In the genomic region with DNA sequence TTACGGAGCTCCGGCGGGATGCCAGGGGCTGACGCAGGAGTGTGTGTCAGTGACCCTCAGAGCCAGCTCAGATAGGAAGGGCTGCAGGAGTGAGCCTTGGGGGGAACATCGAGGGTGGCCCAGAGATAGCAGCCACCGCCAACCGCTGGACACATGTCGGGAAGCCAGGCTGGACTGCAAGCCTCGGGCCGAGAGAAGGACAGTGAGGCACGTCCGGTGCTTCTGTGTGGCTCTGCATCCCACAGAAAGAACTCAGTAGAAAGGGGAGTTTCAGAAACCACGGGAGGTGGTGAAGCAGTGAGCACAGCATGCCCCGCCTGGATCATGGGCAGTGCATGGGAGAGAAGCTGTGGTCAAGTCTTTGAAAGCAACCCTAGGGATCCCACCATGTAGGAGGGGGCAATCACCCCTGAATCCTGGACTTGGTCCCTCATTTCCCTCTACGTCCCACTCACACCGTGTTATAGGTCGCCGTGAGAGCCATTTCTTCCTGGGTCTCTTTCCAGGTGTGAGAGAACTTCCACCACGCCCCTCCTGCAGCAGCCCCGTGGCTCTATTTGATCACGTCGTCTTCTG, we compare ENCODE assay signal across 18 cellular contexts.
DNase-seq lines count a peak whose midpoint lies in the region; ATAC-seq and TF ChIP-seq lines count a peak whose summit lies in the region.
"Had no signal": no experiment of that assay in that cellular context is flagged by ENCODE, and none has a peak within 500 bp of the region (broad histone marks: within the 10 kb centered on the region; RNA-seq: fewer than 3 reads in every experiment).

No MANE protein-coding gene starts in this region.

- peak overlapping the region; percentile 20 for H3K9ac ChIP-seq in neural cell (ENCODE audit: low read length)
- H3K9ac ChIP-seq: BLaER1 had no signal

- no peaks in the 10 kb centered on the region for H3K4me1 Mint-ChIP-seq in activated naive CD4-positive, alpha-beta T cell treated with anti-CD3 and anti-CD28 coated beads, Interleukin-2, amount 10 ng/mL, durations not matched to agents 7 days and 5 days
- H3K4me1 Mint-ChIP-seq: CD14-positive monocyte; CD4-positive, alpha-beta memory T cell had no signal

- DNase-seq in NCI-H748 (lab: John Stamatoyannopoulos, UW; ENCODE audit: unreplicated experiment) (peak; percentile 19), NCI-H748 treated with DMSO at 0.1 percent for 48 hours (lab: John Stamatoyannopoulos, UW) (no peak), RWPE2 (ENCODE audit: low spot score) (no peak), NCI-H226 (no peak), left cardiac atrium (no peak), OCI-LY7 (ENCODE audit: low spot score) (no peak)
- DNase-seq in activated naive CD4-positive, alpha-beta T cell treated with anti-CD3 and anti-CD28 coated beads, Interleukin-2, amount 10 ng/mL, durations not matched to agents 7 days and 5 days: no peak
- DNase-seq: 8988T; CD4-positive, alpha-beta memory T cell; DMS153; DMS79; GF-D8 had no signal

- no peaks in the 10 kb centered on the region for H3K4me1 ChIP-seq in RWPE2 (ENCODE audit: insufficient read depth, poor library complexity, severe bottlenecking)
- no peaks in the 10 kb centered on the region for H3K4me1 ChIP-seq in OCI-LY7 (ENCODE audit: insufficient read depth, low read length, poor library complexity, severe bottlenecking)

- no peak overlapping the region for H3K4me3 ChIP-seq in RWPE2 (ENCODE audit: severe bottlenecking)
- no peak overlapping the region for H3K4me3 ChIP-seq in neural cell (ENCODE audit: low read length)
- no peak overlapping the region for H3K4me3 ChIP-seq in OCI-LY7 (ENCODE audit: low read depth, low read length, poor library complexity, severe bottlenecking)
- H3K4me3 ChIP-seq: BLaER1, GM23338 had no signal

- no peaks in the 10 kb centered on the region for H3K27me3 Mint-ChIP-seq in activated naive CD4-positive, alpha-beta T cell treated with anti-CD3 and anti-CD28 coated beads, Interleukin-2, amount 10 ng/mL, durations not matched to agents 7 days and 5 days

- H3K9me3 ChIP-seq in RWPE2 (ENCODE audit: severe bottlenecking): no peaks in the 10 kb centered on the region
- H3K9me3 ChIP-seq in neural cell (ENCODE audit: low read length): no peaks in the 10 kb centered on the region
- no peaks in the 10 kb centered on the region for H3K9me3 ChIP-seq in OCI-LY7 (ENCODE audit: low read length)
- H3K9me3 ChIP-seq: BLaER1 had no signal

- no peaks in the 10 kb centered on the region for H3K36me3 Mint-ChIP-seq in activated naive CD4-positive, alpha-beta T cell treated with anti-CD3 and anti-CD28 coated beads, Interleukin-2, amount 10 ng/mL, durations not matched to agents 7 days and 5 days
- H3K36me3 Mint-ChIP-seq: CD14-positive monocyte; CD4-positive, alpha-beta memory T cell had no signal

- CTCF ChIA-PET in activated naive CD4-positive, alpha-beta T cell treated with anti-CD3 and anti-CD28 coated beads, Interleukin-2, amount 10 ng/mL, durations not matched to agents 7 days and 5 days (lab: Charles Lee): no interaction called here
- CTCF ChIA-PET in OCI-LY7 (lab: Charles Lee; ENCODE audit: unreplicated experiment): no interaction called here

- H3K79me2 ChIP-seq in neural cell (replicated peaks; ENCODE audit: insufficient read depth, low read length) (no peaks in the 10 kb centered on the region), OCI-LY7 (ENCODE audit: insufficient read depth, low read depth, low read length) (no peaks in the 10 kb centered on the region)

- intact Hi-C loops in left cardiac atrium (cut with DNase I) (no loop called here), OCI-LY7 (cut with micrococcal nuclease; ENCODE audit: unreplicated experiment) (no loop called here)

- ATAC-seq in RWPE2 (ENCODE audit: low read depth): peak; percentile 24; the same call in 2 of the 3 replicates
- no peak for ATAC-seq in left cardiac atrium
- ATAC-seq: HCT116, HepG2 had no signal

- no peak overlapping the region for H3K4me3 Mint-ChIP-seq in activated naive CD4-positive, alpha-beta T cell treated with anti-CD3 and anti-CD28 coated beads, Interleukin-2, amount 10 ng/mL, durations not matched to agents 7 days and 5 days
- H3K4me3 Mint-ChIP-seq: CD14-positive monocyte; CD4-positive, alpha-beta memory T cell; GM23338 had no signal

- H3K27ac Mint-ChIP-seq in activated naive CD4-positive, alpha-beta T cell treated with anti-CD3 and anti-CD28 coated beads, Interleukin-2, amount 10 ng/mL, durations not matched to agents 7 days and 5 days: no peak overlapping the region
- H3K27ac Mint-ChIP-seq: CD14-positive monocyte; CD4-positive, alpha-beta memory T cell; GM23338 had no signal

- TF ChIP-seq RAD21 in neural cell (conservative IDR thresholded peaks at IDR 0.05): no peak

- POLR2A ChIA-PET in OCI-LY7 (lab: Charles Lee): no interaction called here

- H3K27ac ChIP-seq in RWPE2 (ENCODE audit: poor library complexity, severe bottlenecking): no peak overlapping the region
- H3K27ac ChIP-seq in neural cell (ENCODE audit: low read length): peak overlapping the region; percentile 42
- no peak overlapping the region for H3K27ac ChIP-seq in OCI-LY7 (ENCODE audit: low read depth, low read length, poor library complexity, severe bottlenecking)
- H3K27ac ChIP-seq: BLaER1 had no signal

- no peak for TF ChIP-seq EP300 in neural cell (conservative IDR thresholded peaks at IDR 0.05; ENCODE audit: poor library complexity, severe bottlenecking)

- H3F3A ChIP-seq in neural cell (ENCODE audit: insufficient read depth, low read length, poor library complexity, severe bottlenecking): no peaks in the 10 kb centered on the region

- no peak for TF ChIP-seq CTCF in RWPE2 (IDR thresholded peaks at IDR 0.05; ENCODE audit: poor library complexity, severe bottlenecking)
- no peak for TF ChIP-seq CTCF in neural cell (IDR thresholded peaks at IDR 0.05; ENCODE audit: poor library complexity, severe bottlenecking)
- TF ChIP-seq CTCF in OCI-LY7 (conservative IDR thresholded peaks at IDR 0.05; ENCODE audit: low read length): no peak

- H3K36me3 ChIP-seq in RWPE2 (ENCODE audit: low read depth) (no peaks in the 10 kb centered on the region), neural cell (ENCODE audit: insufficient read depth, low read length) (no peaks in the 10 kb centered on the region), OCI-LY7 (ENCODE audit: insufficient read depth, low read length) (no peaks in the 10 kb centered on the region)
- H3K36me3 ChIP-seq: BLaER1 had no signal

- no peak overlapping the region for H2AFZ ChIP-seq in neural cell (ENCODE audit: low read depth, low read length)
- no peak overlapping the region for H2AFZ ChIP-seq in OCI-LY7 (ENCODE audit: low read length)
- H2AFZ ChIP-seq: GM23338 had no signal

- H3K27me3 ChIP-seq in RWPE2 (ENCODE audit: insufficient read depth, poor library complexity, severe bottlenecking) (peaks cover 78% of the 10 kb centered on the region), neural cell (ENCODE audit: insufficient read depth, low read depth, low read length) (no peaks in the 10 kb centered on the region)
- H3K27me3 ChIP-seq: BLaER1 had no signal

- H4K20me1 ChIP-seq in neural cell (ENCODE audit: insufficient read depth): no peaks in the 10 kb centered on the region
- H4K20me1 ChIP-seq in OCI-LY7 (ENCODE audit: insufficient read depth, low read length): no peaks in the 10 kb centered on the region
- H4K20me1 ChIP-seq: BLaER1 had no signal

- no TSS peak for BruUV-seq in OCI-LY7 (replicated peaks; lab: Mats Ljungman, UMichigan)

- H3K4me2 ChIP-seq in neural cell (ENCODE audit: low read length): no peak overlapping the region
- no peak overlapping the region for H3K4me2 ChIP-seq in OCI-LY7 (ENCODE audit: low read length)
- H3K4me2 ChIP-seq: BLaER1, GM23338 had no signal

- no peaks in the 10 kb centered on the region for H3K9me3 Mint-ChIP-seq in activated naive CD4-positive, alpha-beta T cell treated with anti-CD3 and anti-CD28 coated beads, Interleukin-2, amount 10 ng/mL, durations not matched to agents 7 days and 5 days
- H3K9me3 Mint-ChIP-seq: GM23338 had no signal

- H3K9me2 ChIP-seq in neural cell (ENCODE audit: insufficient read depth, low read length) (no peaks in the 10 kb centered on the region), OCI-LY7 (ENCODE audit: insufficient read depth, low read length) (no peaks in the 10 kb centered on the region)

TF ChIP-seq in neural cell, 6 proteins besides CTCF, POLR2A, EP300 and RAD21:
- no peak for TF ChIP-seq TAF1 (IDR thresholded peaks at IDR 0.05; ENCODE audit: low read depth)
- TF ChIP-seq SMC3 (conservative IDR thresholded peaks at IDR 0.05; ENCODE audit: poor library complexity): no peak
- TF ChIP-seq POLR2AphosphoS5 (IDR thresholded peaks at IDR 0.05): no peak
- no peak for TF ChIP-seq MXI1 (conservative IDR thresholded peaks at IDR 0.05; ENCODE audit: poor library complexity, severe bottlenecking)
- TF ChIP-seq EZH2 (IDR thresholded peaks at IDR 0.05; ENCODE audit: borderline replicate concordance, insufficient read depth, low read length, poor library complexity, severe bottlenecking): no peak
- TF ChIP-seq REST (IDR thresholded peaks at IDR 0.05; ENCODE audit: borderline replicate concordance): no peak
